Comparison of ENCODE assay signal across 8 cellular contexts in the genomic region with DNA sequence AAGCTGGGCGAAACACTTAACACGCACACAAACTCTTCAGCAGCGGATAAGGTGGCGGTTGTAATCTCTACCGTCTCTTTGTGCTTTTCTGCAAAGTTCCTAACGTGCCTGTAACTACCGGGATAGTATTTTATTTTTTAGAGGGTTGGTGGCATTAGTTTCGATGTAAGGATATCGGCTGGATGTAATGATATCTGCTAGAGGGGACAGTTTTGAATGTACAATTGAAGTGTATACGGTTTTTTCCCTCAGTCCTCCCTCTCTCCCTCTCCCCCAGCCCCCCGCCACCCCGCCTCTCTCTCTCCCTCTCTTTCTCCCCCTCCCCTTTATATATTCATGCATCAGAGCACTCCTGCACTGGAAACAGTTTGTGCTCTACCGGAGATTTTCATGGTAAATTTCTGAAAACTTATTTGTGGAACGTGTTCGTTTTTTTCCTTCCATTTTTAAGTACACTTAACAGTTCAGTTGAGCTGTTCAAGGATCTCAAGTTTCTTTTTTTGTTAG. TPM values are rescaled to one million over a fixed set of nuclear protein-coding genes. Genes with fewer than 3 reads are reported as not detected.
DNase-seq lines count a peak whose midpoint lies in the region; ATAC-seq, FAIRE-seq and TF ChIP-seq lines count a peak whose summit lies in the region.

No MANE protein-coding gene starts in this region.

- H2BK15ac ChIP-seq in mesendoderm (replicated peaks; ENCODE audit: low read depth), result no peak overlapping the region

- no peaks in the 10 kb centered on the region for H3K36me3 ChIP-seq in Karpas-422 (ENCODE audit: insufficient read depth, low read length)
- no peaks in the 10 kb centered on the region for H3K36me3 ChIP-seq in mesendoderm (ENCODE audit: control insufficient read depth, insufficient read depth, low read length)

- ATAC-seq in HG03521 (IDR thresholded peaks at IDR 0.05; ENCODE audit: unreplicated experiment) (no peak), GM19035 (IDR thresholded peaks at IDR 0.05; ENCODE audit: unreplicated experiment) (no peak)

- H4K8ac ChIP-seq in mesendoderm (ENCODE audit: low read depth, low read length), result no peak overlapping the region

- H3K56ac ChIP-seq in mesendoderm (ENCODE audit: low read length), result peak overlapping the region; percentile 82

- no peaks in the 10 kb centered on the region for H3K79me1 ChIP-seq in mesendoderm (ENCODE audit: low read length)

- no peak overlapping the region for H2BK5ac ChIP-seq in mesendoderm (ENCODE audit: low read length)

- H3K23ac ChIP-seq in mesendoderm (ENCODE audit: low read length), result no peak overlapping the region

- no peak overlapping the region for H2AFZ ChIP-seq in Karpas-422 (ENCODE audit: low read length)

- no CpG with 5 or more reads among the region's 15 CpGs for WGBS in mesendoderm (ENCODE audit: extremely low coverage, insufficient coverage, low lambda C conversion rate)

- H3K4me3 ChIP-seq in AG10803 (ENCODE audit: low read length), result peak overlapping the region; percentile 75
- peak overlapping the region; percentile 63 for H3K4me3 ChIP-seq in Karpas-422 (ENCODE audit: low read length)
- peak overlapping the region; percentile 70 for H3K4me3 ChIP-seq in astrocyte of the spinal cord (ENCODE audit: low read depth, low read length)
- peak overlapping the region; percentile 80 for H3K4me3 ChIP-seq in mesendoderm (ENCODE audit: low read length)

- FAIRE-seq in GM19239 (lab: Jason Lieb, UNC), result no peak

- in situ Hi-C loops in astrocyte of the spinal cord (cut with HindIII; ENCODE audit: low sequenced_read_pairs), result no loop called here

- H3K79me2 ChIP-seq in Karpas-422 (ENCODE audit: low read length), result peaks cover 54% of the 10 kb centered on the region
- H3K79me2 ChIP-seq in mesendoderm (ENCODE audit: control insufficient read depth, insufficient read depth, low read length), result peaks cover 5% of the 10 kb centered on the region

- peaks cover 63% of the 10 kb centered on the region for H3K4me1 ChIP-seq in Karpas-422 (ENCODE audit: low read length)
- H3K4me1 ChIP-seq in mesendoderm (ENCODE audit: control insufficient read depth, low read depth, low read length), result no peaks in the 10 kb centered on the region

- DNase-seq in AG10803 (ENCODE audit: low read depth) (no peak), Karpas-422 (peak; percentile 55), astrocyte of the spinal cord (ENCODE audit: low read depth, low spot score) (peak; percentile 32), mesendoderm (no peak), GM19239 (ENCODE audit: insufficient read length, low spot score) (no peak), NCI-H774 (lab: John Stamatoyannopoulos, UW) (no peak)

- no peaks in the 10 kb centered on the region for H3K9me2 ChIP-seq in Karpas-422 (replicated peaks; ENCODE audit: insufficient read depth, low read length)

- H3K27ac ChIP-seq in Karpas-422 (ENCODE audit: low read length) (peak overlapping the region; percentile 61), mesendoderm (ENCODE audit: low read depth, low read length) (no peak overlapping the region)

- no peak overlapping the region for H2AK5ac ChIP-seq in mesendoderm (ENCODE audit: low read length)

- TF ChIP-seq CTCF in AG10803 (conservative IDR thresholded peaks at IDR 0.05; ENCODE audit: low read length) (no peak), astrocyte of the spinal cord (IDR thresholded peaks at IDR 0.05; ENCODE audit: low read depth, low read length) (no peak)

- H4K5ac ChIP-seq in mesendoderm (ENCODE audit: low read length), result no peak overlapping the region

- H3K27me3 ChIP-seq in Karpas-422 (ENCODE audit: low read length) (no peaks in the 10 kb centered on the region), mesendoderm (ENCODE audit: insufficient read depth, low read length, poor library complexity) (no peaks in the 10 kb centered on the region)

- H4K20me1 ChIP-seq in Karpas-422 (ENCODE audit: insufficient read depth, low read depth, low read length), result no peaks in the 10 kb centered on the region

- no peak overlapping the region for H2BK120ac ChIP-seq in mesendoderm (ENCODE audit: low read depth, low read length)

- H3K9ac ChIP-seq in Karpas-422 (ENCODE audit: low read length) (peak overlapping the region; percentile 64), mesendoderm (ENCODE audit: low read length) (peak overlapping the region; percentile 89)

- H3K4ac ChIP-seq in mesendoderm (ENCODE audit: low read depth, low read length), result no peak overlapping the region

- no peaks in the 10 kb centered on the region for H3K9me3 ChIP-seq in Karpas-422 (ENCODE audit: low read length)

- H3K4me2 ChIP-seq in Karpas-422 (ENCODE audit: low read depth, low read length, poor library complexity, severe bottlenecking) (peak overlapping the region; percentile 70), mesendoderm (ENCODE audit: low read length) (peak overlapping the region; percentile 92)

- no peak overlapping the region for H3K18ac ChIP-seq in mesendoderm (ENCODE audit: low read length)

RNA-seq across cellular contexts. Expression of gene GLCCI1, which starts 1.6 kb away (rescaled TPM):
- 30.2 and 55.7 TPM in 2 replicates for total RNA-seq in Karpas-422 (2014; rRNA removed; shearing (Covaris generic); ENCODE audit: low replicate concordance)
- 5.8 TPM for polyA plus RNA-seq in mesendoderm (2013, experiment 1 of 2)
- 5.9 TPM for polyA plus RNA-seq in mesendoderm (2013, experiment 2 of 2)

Comparison
In these comparisons a context has a peak if more than half of its experiments do, and no peak if none do; other contexts are left out.
1. DNase-seq: peak in Karpas-422 (single experiment) and astrocyte of the spinal cord (single experiment); none in AG10803 (single experiment), mesendoderm (single experiment), GM19239 (single experiment) and NCI-H774 (single experiment).
2. Peak in every context shown above with its lines, with median percentiles within 50 percentile points of each other: H3K4me3 ChIP-seq.